Comparison of ENCODE assay signal across 1 cellular context in the genomic region with DNA sequence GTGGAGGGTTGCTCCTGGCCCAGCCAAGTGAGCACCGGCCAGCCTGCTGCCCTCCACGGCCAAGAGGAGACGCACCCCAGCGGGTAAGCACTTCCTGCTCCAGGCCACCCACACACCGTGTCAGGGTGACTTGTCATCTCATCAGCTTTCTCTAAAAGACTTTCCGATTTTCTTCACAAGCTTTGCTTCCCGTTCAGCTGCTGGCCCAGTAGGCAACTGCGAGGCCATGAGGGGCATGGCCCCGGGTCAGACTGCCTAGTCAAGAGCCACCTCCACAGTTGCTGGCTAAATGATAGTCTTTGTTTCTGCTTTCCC.
A peak's percentile ranks its signal among the peaks of the same experiment; 100 is the strongest.
TF ChIP-seq lines count a peak whose summit lies in the region.

No MANE protein-coding gene starts in this region.

TF ChIP-seq in HepG2, 621 proteins besides CTCF, POLR2A, EP300 and RAD21:
- peak; percentile 52 for TF ChIP-seq ZNF629 (CRISPR knock-in tag; conservative IDR thresholded peaks at IDR 0.05)
- TF ChIP-seq CERS6 (CRISPR knock-in tag; IDR thresholded peaks at IDR 0.05): no peak
